In genomic region chr1:224623743-224624333, GRCh38 we compare ENCODE assay signal across 8 cellular contexts. TPM values are rescaled to one million over a fixed set of nuclear protein-coding genes. Genes with fewer than 3 reads are reported as not detected.
DNase-seq lines count a peak whose midpoint lies in the region; ATAC-seq and TF ChIP-seq lines count a peak whose summit lies in the region.

No MANE protein-coding gene starts in this region.

- H3K4me3 ChIP-seq in gastroesophageal sphincter = no peak overlapping the region

- H3K4me1 Mint-ChIP-seq in stimulated activated naive CD8-positive, alpha-beta T cell treated with anti-CD3 and anti-CD28 coated beads, Interleukin-15, amount 100 ng/mL, for 72 hours = peaks cover 30% of the 10 kb centered on the region

- H3K36me3 ChIP-seq in gastroesophageal sphincter = no peaks in the 10 kb centered on the region

- ATAC-seq in GM18508 (IDR thresholded peaks at IDR 0.05; ENCODE audit: insufficient read depth, unreplicated experiment) (peak; percentile 85), HG02870 (IDR thresholded peaks at IDR 0.05; ENCODE audit: unreplicated experiment) (peak; percentile 85), gastroesophageal sphincter (no peak)
- peak; percentile 98 for ATAC-seq in stimulated activated naive CD8-positive, alpha-beta T cell treated with anti-CD3 and anti-CD28 coated beads, Interleukin-15, amount 100 ng/mL, for 72 hours

- peak overlapping the region; percentile 96 to 98 for H3K27ac Mint-ChIP-seq in stimulated activated naive CD8-positive, alpha-beta T cell treated with anti-CD3 and anti-CD28 coated beads, Interleukin-15, amount 100 ng/mL, for 72 hours

- DNase-seq in NOMO-1 treated with dmso at 0.1 percent for 144 hours (lab: John Stamatoyannopoulos, UW; ENCODE audit: unreplicated experiment) (peak; percentile 20), activated T-cell treated with anti-CD3 and anti-CD28 coated beads for 4 hours (peak; percentile 47), iris pigment epithelial cell (ENCODE audit: low read depth) (peak; percentile 93), ecto neural progenitor cell (ENCODE audit: low spot score) (no peak)
- DNase-seq in stimulated activated naive CD8-positive, alpha-beta T cell treated with anti-CD3 and anti-CD28 coated beads, Interleukin-15, amount 100 ng/mL, for 72 hours = peak; percentile 71 to 86

- TF ChIP-seq EP300 in gastroesophageal sphincter (IDR thresholded peaks at IDR 0.05) = no peak

- peaks cover 28% of the 10 kb centered on the region for H3K27me3 ChIP-seq in gastroesophageal sphincter

- peaks cover 43% of the 10 kb centered on the region for H3K27me3 Mint-ChIP-seq in stimulated activated naive CD8-positive, alpha-beta T cell treated with anti-CD3 and anti-CD28 coated beads, Interleukin-15, amount 100 ng/mL, for 72 hours

- no peak overlapping the region for H3K27ac ChIP-seq in gastroesophageal sphincter

- H3K9me3 Mint-ChIP-seq in stimulated activated naive CD8-positive, alpha-beta T cell treated with anti-CD3 and anti-CD28 coated beads, Interleukin-15, amount 100 ng/mL, for 72 hours = peaks cover 14 to 16% of the 10 kb centered on the region in 2 donors

- H3K9me3 ChIP-seq in gastroesophageal sphincter = no peaks in the 10 kb centered on the region

- H3K4me3 Mint-ChIP-seq in stimulated activated naive CD8-positive, alpha-beta T cell treated with anti-CD3 and anti-CD28 coated beads, Interleukin-15, amount 100 ng/mL, for 72 hours = peak overlapping the region; percentile 76 to 77

- 67 to 100% methylated on average over 2 to 7 of the region's 7 CpGs for WGBS in gastroesophageal sphincter (ENCODE audit: low coverage in 1 of 2), 2 donors

- no peak for TF ChIP-seq POLR2A in gastroesophageal sphincter (IDR thresholded peaks at IDR 0.05)

- no peak for TF ChIP-seq CTCF in gastroesophageal sphincter (IDR thresholded peaks at IDR 0.05)

- H3K4me1 ChIP-seq in gastroesophageal sphincter = no peaks in the 10 kb centered on the region

RNA-seq across cellular contexts. Expression of gene CNIH3, which starts 7.7 kb away (rescaled TPM):
- total RNA-seq in gastroesophageal sphincter = 1 to 10 TPM in 2 of 4 donors, under 1 TPM in 2; 0.81 to 2.2 (median 1.4) TPM
